ENCODE assay signal across 19 cellular contexts in the genomic region with DNA sequence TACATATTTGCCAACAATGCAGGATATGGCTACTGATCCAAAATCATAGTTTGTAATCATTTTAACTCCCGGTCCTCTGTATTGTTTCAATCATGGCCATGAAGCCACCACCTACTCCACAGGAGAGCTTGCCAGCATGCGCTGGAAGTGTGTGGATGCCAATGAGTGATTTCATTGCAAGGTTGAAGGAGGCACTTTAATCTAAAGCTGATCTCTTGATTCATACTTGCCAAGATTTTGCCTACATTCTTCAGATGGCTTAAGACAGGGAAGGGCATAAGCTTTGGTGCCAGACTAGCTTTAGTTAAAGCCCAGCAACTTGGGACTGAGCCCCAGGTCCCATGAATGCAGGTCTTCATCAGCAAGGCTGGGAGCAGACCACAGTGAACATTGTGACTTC. TPM values are rescaled to one million over a fixed set of nuclear protein-coding genes. Genes with fewer than 3 reads are reported as not detected.
"Had no signal": no experiment of that assay in that cellular context is flagged by ENCODE, and none has a peak within 500 bp of the region (broad histone marks: within the 10 kb centered on the region; RNA-seq: fewer than 3 reads in every experiment).

No MANE protein-coding gene starts in this region.

- H3K4me3 ChIP-seq: ascending aorta, breast epithelium, coronary artery, smooth muscle cell, thoracic aorta had no signal

- H3K27ac ChIP-seq: ascending aorta, breast epithelium, coronary artery, epithelial cell of prostate, thoracic aorta, WERI-Rb-1 had no signal

- H3K4me2 ChIP-seq: smooth muscle cell had no signal

- DNase-seq: activated CD4-positive, alpha-beta T cell treated with anti-CD3 and anti-CD28 coated beads, Interleukin-2, amount 10 ng/mL, durations not matched to agents 7 days and 5 days; activated CD4-positive, CD25-positive, alpha-beta regulatory T cell treated with anti-CD3 and anti-CD28 coated beads, Interleukin-2, amount 50 U/mL, for 72 hours; activated CD8-positive, alpha-beta T cell treated with anti-CD3 and anti-CD28 coated beads, Interleukin-2, amount 10 ng/mL, durations not matched to agents 7 days and 5 days; activated gamma-delta T cell treated with Interleukin-2 at 50 U/mL for 16 hours; activated T-cell treated with anti-CD3 and anti-CD28 coated beads, Interleukin-2, amount 50 U/mL, for 1 hour; cerebellar nuclear complex; foreskin fibroblast; left ventricle myocardium superior; stimulated activated CD4-positive, alpha-beta T cell treated with anti-CD3 and anti-CD28 coated beads, Interleukin-2, amount 100 ng/mL, for 48 hours; stimulated activated naive CD4-positive, alpha-beta T cell; T-cell; WERI-Rb-1 had no signal

- ATAC-seq: activated CD8-positive, alpha-beta T cell treated with anti-CD3 and anti-CD28 coated beads, Interleukin-2, amount 10 ng/mL, durations not matched to agents 7 days and 5 days; left ventricle myocardium superior; sciatic nerve; T-cell had no signal

- H3K27me3 ChIP-seq: ascending aorta, breast epithelium had no signal

- H3K9me3 ChIP-seq: ascending aorta, breast epithelium, thoracic aorta had no signal

- H3K36me3 ChIP-seq: ascending aorta, breast epithelium, thoracic aorta, WERI-Rb-1 had no signal

- H3K4me1 ChIP-seq: ascending aorta had no signal

RNA-seq across cellular contexts. Expression of a gene that starts 58.8 kb away (rescaled TPM):
- total RNA-seq: activated CD4-positive, alpha-beta T cell treated with anti-CD3 and anti-CD28 coated beads, Interleukin-2, amount 10 ng/mL, durations not matched to agents 7 days and 5 days; activated CD8-positive, alpha-beta T cell treated with anti-CD3 and anti-CD28 coated beads, Interleukin-2, amount 10 ng/mL, durations not matched to agents 7 days and 5 days had no signal
